ENCODE assay signal across 1 cellular context in genomic region chr22:46029574-46030200, GRCh38.
TF ChIP-seq lines count a peak whose summit lies in the region.

No MANE protein-coding gene starts in this region.

TF ChIP-seq in SK-N-SH, 30 proteins besides CTCF, POLR2A, EP300 and RAD21 (continued from another document):
- TF ChIP-seq, protein P1, sequence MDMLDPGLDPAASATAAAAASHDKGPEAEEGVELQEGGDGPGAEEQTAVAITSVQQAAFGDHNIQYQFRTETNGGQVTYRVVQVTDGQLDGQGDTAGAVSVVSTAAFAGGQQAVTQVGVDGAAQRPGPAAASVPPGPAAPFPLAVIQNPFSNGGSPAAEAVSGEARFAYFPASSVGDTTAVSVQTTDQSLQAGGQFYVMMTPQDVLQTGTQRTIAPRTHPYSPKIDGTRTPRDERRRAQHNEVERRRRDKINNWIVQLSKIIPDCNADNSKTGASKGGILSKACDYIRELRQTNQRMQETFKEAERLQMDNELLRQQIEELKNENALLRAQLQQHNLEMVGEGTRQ (IDR thresholded peaks at IDR 0.05; ENCODE audit: borderline replicate concordance, low read depth, low read length): no peak
- TF ChIP-seq POLR2AphosphoS5 (IDR thresholded peaks at IDR 0.05; ENCODE audit: low read depth, low read length): no peak
- TF ChIP-seq RCOR1 (IDR thresholded peaks at IDR 0.05; ENCODE audit: low read length): no peak
- TF ChIP-seq, protein P2, sequence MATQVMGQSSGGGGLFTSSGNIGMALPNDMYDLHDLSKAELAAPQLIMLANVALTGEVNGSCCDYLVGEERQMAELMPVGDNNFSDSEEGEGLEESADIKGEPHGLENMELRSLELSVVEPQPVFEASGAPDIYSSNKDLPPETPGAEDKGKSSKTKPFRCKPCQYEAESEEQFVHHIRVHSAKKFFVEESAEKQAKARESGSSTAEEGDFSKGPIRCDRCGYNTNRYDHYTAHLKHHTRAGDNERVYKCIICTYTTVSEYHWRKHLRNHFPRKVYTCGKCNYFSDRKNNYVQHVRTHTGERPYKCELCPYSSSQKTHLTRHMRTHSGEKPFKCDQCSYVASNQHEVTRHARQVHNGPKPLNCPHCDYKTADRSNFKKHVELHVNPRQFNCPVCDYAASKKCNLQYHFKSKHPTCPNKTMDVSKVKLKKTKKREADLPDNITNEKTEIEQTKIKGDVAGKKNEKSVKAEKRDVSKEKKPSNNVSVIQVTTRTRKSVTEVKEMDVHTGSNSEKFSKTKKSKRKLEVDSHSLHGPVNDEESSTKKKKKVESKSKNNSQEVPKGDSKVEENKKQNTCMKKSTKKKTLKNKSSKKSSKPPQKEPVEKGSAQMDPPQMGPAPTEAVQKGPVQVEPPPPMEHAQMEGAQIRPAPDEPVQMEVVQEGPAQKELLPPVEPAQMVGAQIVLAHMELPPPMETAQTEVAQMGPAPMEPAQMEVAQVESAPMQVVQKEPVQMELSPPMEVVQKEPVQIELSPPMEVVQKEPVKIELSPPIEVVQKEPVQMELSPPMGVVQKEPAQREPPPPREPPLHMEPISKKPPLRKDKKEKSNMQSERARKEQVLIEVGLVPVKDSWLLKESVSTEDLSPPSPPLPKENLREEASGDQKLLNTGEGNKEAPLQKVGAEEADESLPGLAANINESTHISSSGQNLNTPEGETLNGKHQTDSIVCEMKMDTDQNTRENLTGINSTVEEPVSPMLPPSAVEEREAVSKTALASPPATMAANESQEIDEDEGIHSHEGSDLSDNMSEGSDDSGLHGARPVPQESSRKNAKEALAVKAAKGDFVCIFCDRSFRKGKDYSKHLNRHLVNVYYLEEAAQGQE (IDR thresholded peaks at IDR 0.05; ENCODE audit: low read depth, low read length): no peak
- no peak for TF ChIP-seq MXI1 (IDR thresholded peaks at IDR 0.05; ENCODE audit: low read depth, low read length)
TF ChIP-seq in SK-N-SH: peak in this region for 0.
